Comparison of ENCODE assay signal across 8 cellular contexts in genomic region chr11:66001941-66002647, GRCh38. TPM values are rescaled to one million over a fixed set of nuclear protein-coding genes. Genes with fewer than 3 reads are reported as not detected.
DNase-seq lines count a peak whose midpoint lies in the region; ATAC-seq and TF ChIP-seq lines count a peak whose summit lies in the region.

BANF1 (plus strand) TSS chr11:66002503; CDS start chr11:66003251, 748 bp downstream.
A gene with protein sequence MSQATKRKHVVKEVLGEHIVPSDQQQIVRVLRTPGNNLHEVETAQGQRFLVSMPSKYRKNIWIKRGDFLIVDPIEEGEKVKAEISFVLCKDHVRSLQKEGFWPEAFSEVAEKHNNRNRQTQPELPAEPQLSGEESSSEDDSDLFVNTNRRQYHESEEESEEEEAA (minus strand): TSS chr11:66002157. CDS start chr11:66000389, 1,768 bp downstream.

- DNase-seq in GM13976 (ENCODE audit: low spot score): peak; percentile 93
- peak; percentile 84 for DNase-seq in NCI-H1694 (lab: John Stamatoyannopoulos, UW)
- DNase-seq in adrenal gland: peak; percentile 89 to 96 (median 94)
- peak; percentile 93 for DNase-seq in left cardiac atrium
- DNase-seq in posterior vena cava (ENCODE audit: low spot score): peak; percentile 98
- peak in 1 of 2 donors; percentile 94 for DNase-seq in upper lobe of left lung

- peak within 1 kb of the TSS; percentile 91 to 96 (median 94) for H3K27ac ChIP-seq in adrenal gland
- H3K27ac ChIP-seq in upper lobe of left lung: peak within 1 kb of the TSS; percentile 91 to 94 (median 94)

- 0 to 1% (median 0%) methylated on average over 40 to 55 of the region's 55 CpGs for WGBS in adrenal gland, 4 donors
- 0 to 1% methylated on average over 50 to 55 of the region's 55 CpGs for WGBS in upper lobe of left lung, 2 donors

- in situ Hi-C loops in GM13976 (cut with MboI; ENCODE audit: low sequenced_read_pairs, unreplicated experiment): no loop called here

- H3K36me3 ChIP-seq in adrenal gland (replicated peaks in 1 of 2): peaks cover 0 to 47% of the 10 kb centered on the region in 2 donors
- H3K36me3 ChIP-seq in upper lobe of left lung: peaks cover 24 to 51% (median 41%) of the 10 kb centered on the region in 4 donors

- TF ChIP-seq CTCF in GM13976 (IDR thresholded peaks at IDR 0.05; ENCODE audit: borderline replicate concordance, control extremely low read depth, extremely low read depth, insufficient read depth, missing control alignments): no peak
- TF ChIP-seq CTCF in adrenal gland (IDR thresholded peaks at IDR 0.05): peak in 1 of 6 experiments; percentile 10
- peak in 2 of 6 experiments; percentile 18 to 22 for TF ChIP-seq CTCF in upper lobe of left lung (IDR thresholded peaks at IDR 0.05)

- H3K4me1 ChIP-seq in adrenal gland (replicated peaks in 1 of 2) (peaks cover 5 to 28% of the 10 kb centered on the region in 2 donors), upper lobe of left lung (peaks cover 13 to 26% (median 24%) of the 10 kb centered on the region in 4 donors)

- no peak for TF ChIP-seq EP300 in upper lobe of left lung (IDR thresholded peaks at IDR 0.05)

- H3K4me3 ChIP-seq in adrenal gland (peak within 1 kb of the TSS; percentile 56 to 98 (median 94)), upper lobe of left lung (peak within 1 kb of the TSS; percentile 47 to 97 (median 76))

- ATAC-seq in HG02885 (IDR thresholded peaks at IDR 0.05; ENCODE audit: poor library complexity, unreplicated experiment) (peak; percentile 78), left cardiac atrium (peak; percentile 92 to 93), upper lobe of left lung (ENCODE audit: low FRiP score in 2 of 2) (peak; percentile 96 to 98)

- H3K9me3 ChIP-seq in adrenal gland (replicated peaks in 1 of 3) (no peaks in the 10 kb centered on the region), upper lobe of left lung (no peaks in the 10 kb centered on the region)

- peak; percentile 57 to 69 for TF ChIP-seq POLR2A in adrenal gland (IDR thresholded peaks at IDR 0.05)
- TF ChIP-seq POLR2A in upper lobe of left lung (IDR thresholded peaks at IDR 0.05): peak in 3 of 4 donors; percentile 51 to 74 (median 60)

- intact Hi-C loops in T-helper 1 cell treated with Interleukin-12 subunit alpha and Interleukin-12 subunit beta and Interleukin-4 antibody, amounts not matched to agents 30 ng/mL and 1 ng/mL, for 36 hours (cut with micrococcal nuclease): loop anchor here (1.0 kb wide), 16 partner anchors 13 to 432 kb away; partner anchors contain the start of genes C11orf68, CFL1, DRAP1 and FIBP
- intact Hi-C loops in adrenal gland (cut with DNase I): no loop called here
- intact Hi-C loops in left cardiac atrium (cut with DNase I): no loop called here
- intact Hi-C loops in posterior vena cava (cut with DNase I): no loop called here

- H3K27me3 ChIP-seq in adrenal gland (no peaks in the 10 kb centered on the region), upper lobe of left lung (no peaks in the 10 kb centered on the region)

RNA-seq across cellular contexts. Expression of gene BANF1, which starts in this region (rescaled TPM):
- total RNA-seq in T-helper 1 cell treated with Interleukin-12 subunit alpha and Interleukin-12 subunit beta and Interleukin-4 antibody, amounts not matched to agents 30 ng/mL and 1 ng/mL, for 36 hours: 217 and 224 TPM in 2 replicates
- total RNA-seq in adrenal gland: 100 to 1,000 TPM in 4 of 8 donors, 10 to 100 TPM in 4; 63.1 to 212 (median 138) TPM
- polyA plus RNA-seq in adrenal gland: 100 to 1,000 TPM; 268 to 364 (median 270) TPM
- 100 to 1,000 TPM; 186 to 209 TPM for total RNA-seq in left cardiac atrium
- total RNA-seq in posterior vena cava: 100 to 1,000 TPM; 115 to 119 TPM
- 100 to 1,000 TPM in 2 of 6 donors, 10 to 100 TPM in 4; 32.5 to 201 (median 53.8) TPM for total RNA-seq in upper lobe of left lung

RNA-seq across cellular contexts. Expression of the second gene that starts in this region (rescaled TPM):
- total RNA-seq in T-helper 1 cell treated with Interleukin-12 subunit alpha and Interleukin-12 subunit beta and Interleukin-4 antibody, amounts not matched to agents 30 ng/mL and 1 ng/mL, for 36 hours: 48.8 and 53.5 TPM in 2 replicates
- total RNA-seq in adrenal gland (10 to 100 TPM; 16.1 to 49.0 (median 29.6) TPM), left cardiac atrium (10 to 100 TPM; 20.7 to 25.1 TPM), posterior vena cava (10 to 100 TPM; 24.8 to 24.9 TPM), upper lobe of left lung (10 to 100 TPM; 22.8 to 37.4 (median 30.1) TPM)
- 10 to 100 TPM; 15.5 to 35.6 (median 20.4) TPM for polyA plus RNA-seq in adrenal gland
